Comparison of ENCODE assay signal across 21 cellular contexts in the genomic region with DNA sequence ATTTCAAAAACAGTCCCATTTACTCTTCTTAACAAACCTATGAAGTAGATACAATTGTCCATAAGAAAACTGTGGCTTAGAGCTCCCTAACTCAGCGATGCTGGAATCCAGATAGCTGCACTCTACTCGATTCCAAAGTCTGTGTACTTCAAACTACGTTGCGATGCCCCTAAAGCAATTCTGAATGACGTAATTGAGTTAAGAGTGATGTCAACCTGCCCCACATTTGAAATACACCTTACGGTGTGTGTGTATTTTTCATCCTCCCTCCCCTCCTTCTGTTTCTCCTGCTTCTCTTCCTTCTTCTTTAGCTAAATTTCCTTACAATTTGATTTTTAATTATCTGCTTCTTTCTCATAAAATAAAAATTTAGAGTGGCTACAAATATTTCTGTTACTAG. TPM values are rescaled to one million over a fixed set of nuclear protein-coding genes. Genes with fewer than 3 reads are reported as not detected.
DNase-seq lines count a peak whose midpoint lies in the region; ATAC-seq lines count a peak whose summit lies in the region.
"Had no signal": no experiment of that assay in that cellular context is flagged by ENCODE, and none has a peak within 500 bp of the region (broad histone marks: within the 10 kb centered on the region; RNA-seq: fewer than 3 reads in every experiment).

No MANE protein-coding gene starts in this region.

- POLR2A ChIA-PET in activated CD4-positive, alpha-beta T cell treated with anti-CD3 and anti-CD28 coated beads, Interleukin-2, amount 10 ng/mL, durations not matched to agents 7 days and 5 days (lab: Charles Lee), result no interaction called here

- no peaks in the 10 kb centered on the region for H3K27me3 Mint-ChIP-seq in activated CD4-positive, alpha-beta T cell treated with anti-CD3 and anti-CD28 coated beads, Interleukin-2, amount 10 ng/mL, durations not matched to agents 7 days and 5 days
- H3K27me3 Mint-ChIP-seq in activated CD4-positive, alpha-beta T cell treated with anti-CD3 and anti-CD28 coated beads, Interleukin-2, amount 10 ng/mL, durations not matched to agents 24 days and 14 days, result no peaks in the 10 kb centered on the region
- H3K27me3 Mint-ChIP-seq in stimulated activated naive CD8-positive, alpha-beta T cell treated with anti-CD3 and anti-CD28 coated beads, Interleukin-15, Interleukin-2, amounts not matched to agents 100 ng/mL and 50 ng/mL, for 24 hours, result no peaks in the 10 kb centered on the region
- H3K27me3 Mint-ChIP-seq in activated naive CD8-positive, alpha-beta T cell treated with anti-CD3 and anti-CD28 coated beads for 36 hours, result no peaks in the 10 kb centered on the region
- no peaks in the 10 kb centered on the region for H3K27me3 Mint-ChIP-seq in stimulated activated naive CD8-positive, alpha-beta T cell treated with anti-CD3 and anti-CD28 coated beads, Interleukin-15, amount 100 ng/mL, for 72 hours

- in situ Hi-C loops in KBM-7 (cut with MboI; ENCODE audit: low pct_unique_long_range_greater_than_20kb, low sequenced_read_pairs), result no loop called here

- intact Hi-C loops in activated CD4-positive, alpha-beta T cell treated with anti-CD3 and anti-CD28 coated beads, Interleukin-2, amount 10 ng/mL, durations not matched to agents 24 days and 14 days (cut with micrococcal nuclease), result no loop called here

- CTCF ChIA-PET in activated CD4-positive, alpha-beta T cell treated with anti-CD3 and anti-CD28 coated beads, Interleukin-2, amount 10 ng/mL, durations not matched to agents 7 days and 5 days (lab: Charles Lee), result interaction anchor here (0.6 to 1.5 kb wide), 5 partner anchors 10 to 103 kb away, joined by 3 to 4 read pairs (median 3); partner anchors contain the start of gene RAP1B

- ATAC-seq in stimulated activated naive CD8-positive, alpha-beta T cell treated with anti-CD3 and anti-CD28 coated beads, Interleukin-15, Interleukin-2, amounts not matched to agents 100 U/mL and 50 U/mL, for 24 hours, result no peak
- no peak for ATAC-seq in stimulated activated naive CD8-positive, alpha-beta T cell treated with anti-CD3 and anti-CD28 coated beads, Interleukin-15, amount 100 ng/mL, for 72 hours

- H3K9me3 Mint-ChIP-seq in activated CD4-positive, alpha-beta T cell treated with anti-CD3 and anti-CD28 coated beads, Interleukin-2, amount 10 ng/mL, durations not matched to agents 7 days and 5 days, result no peaks in the 10 kb centered on the region
- H3K9me3 Mint-ChIP-seq in activated CD4-positive, alpha-beta T cell treated with anti-CD3 and anti-CD28 coated beads, Interleukin-2, amount 10 ng/mL, durations not matched to agents 24 days and 14 days, result no peaks in the 10 kb centered on the region
- H3K9me3 Mint-ChIP-seq in stimulated activated naive CD8-positive, alpha-beta T cell treated with anti-CD3 and anti-CD28 coated beads, Interleukin-15, Interleukin-2, amounts not matched to agents 100 ng/mL and 50 ng/mL, for 24 hours, result no peaks in the 10 kb centered on the region
- no peaks in the 10 kb centered on the region for H3K9me3 Mint-ChIP-seq in activated naive CD8-positive, alpha-beta T cell treated with anti-CD3 and anti-CD28 coated beads for 36 hours
- no peaks in the 10 kb centered on the region for H3K9me3 Mint-ChIP-seq in stimulated activated naive CD8-positive, alpha-beta T cell treated with anti-CD3 and anti-CD28 coated beads, Interleukin-15, amount 100 ng/mL, for 72 hours

- no peaks in the 10 kb centered on the region for H3K36me3 Mint-ChIP-seq in activated CD4-positive, alpha-beta T cell treated with anti-CD3 and anti-CD28 coated beads, Interleukin-2, amount 10 ng/mL, durations not matched to agents 7 days and 5 days (ENCODE audit: low read depth)
- no peaks in the 10 kb centered on the region for H3K36me3 Mint-ChIP-seq in activated CD4-positive, alpha-beta T cell treated with anti-CD3 and anti-CD28 coated beads, Interleukin-2, amount 10 ng/mL, durations not matched to agents 24 days and 14 days (ENCODE audit: low read depth)
- H3K36me3 Mint-ChIP-seq in stimulated activated naive CD8-positive, alpha-beta T cell treated with anti-CD3 and anti-CD28 coated beads, Interleukin-15, Interleukin-2, amounts not matched to agents 100 ng/mL and 50 ng/mL, for 24 hours (ENCODE audit: low read depth), result no peaks in the 10 kb centered on the region
- H3K36me3 Mint-ChIP-seq in activated naive CD8-positive, alpha-beta T cell treated with anti-CD3 and anti-CD28 coated beads for 36 hours, result no peaks in the 10 kb centered on the region

- H3K27ac Mint-ChIP-seq in activated CD4-positive, alpha-beta T cell treated with anti-CD3 and anti-CD28 coated beads, Interleukin-2, amount 10 ng/mL, durations not matched to agents 7 days and 5 days, result peak overlapping the region; percentile 87
- H3K27ac Mint-ChIP-seq in activated CD4-positive, alpha-beta T cell treated with anti-CD3 and anti-CD28 coated beads, Interleukin-2, amount 10 ng/mL, durations not matched to agents 24 days and 14 days, result no peak overlapping the region
- peak overlapping the region; percentile 28 for H3K27ac Mint-ChIP-seq in stimulated activated naive CD8-positive, alpha-beta T cell treated with anti-CD3 and anti-CD28 coated beads, Interleukin-15, Interleukin-2, amounts not matched to agents 100 ng/mL and 50 ng/mL, for 24 hours
- H3K27ac Mint-ChIP-seq in activated naive CD8-positive, alpha-beta T cell treated with anti-CD3 and anti-CD28 coated beads for 36 hours, result peak overlapping the region; percentile 80
- H3K27ac Mint-ChIP-seq in stimulated activated naive CD8-positive, alpha-beta T cell treated with anti-CD3 and anti-CD28 coated beads, Interleukin-15, amount 100 ng/mL, for 72 hours, result peak overlapping the region; percentile 85 to 91

- peaks cover 30% of the 10 kb centered on the region for H3K4me1 Mint-ChIP-seq in activated CD4-positive, alpha-beta T cell treated with anti-CD3 and anti-CD28 coated beads, Interleukin-2, amount 10 ng/mL, durations not matched to agents 7 days and 5 days
- H3K4me1 Mint-ChIP-seq in activated CD4-positive, alpha-beta T cell treated with anti-CD3 and anti-CD28 coated beads, Interleukin-2, amount 10 ng/mL, durations not matched to agents 24 days and 14 days, result peaks cover 19% of the 10 kb centered on the region
- H3K4me1 Mint-ChIP-seq in stimulated activated naive CD8-positive, alpha-beta T cell treated with anti-CD3 and anti-CD28 coated beads, Interleukin-15, Interleukin-2, amounts not matched to agents 100 ng/mL and 50 ng/mL, for 24 hours (ENCODE audit: low read depth), result peaks cover 26% of the 10 kb centered on the region
- H3K4me1 Mint-ChIP-seq in activated naive CD8-positive, alpha-beta T cell treated with anti-CD3 and anti-CD28 coated beads for 36 hours, result peaks cover 44% of the 10 kb centered on the region
- H3K4me1 Mint-ChIP-seq in stimulated activated naive CD8-positive, alpha-beta T cell treated with anti-CD3 and anti-CD28 coated beads, Interleukin-15, amount 100 ng/mL, for 72 hours, result peaks cover 38% of the 10 kb centered on the region

- DNase-seq in activated CD4-positive, alpha-beta T cell treated with anti-CD3 and anti-CD28 coated beads, Interleukin-2, amount 10 ng/mL, durations not matched to agents 7 days and 5 days, result no peak
- no peak for DNase-seq in activated CD4-positive, alpha-beta T cell treated with anti-CD3 and anti-CD28 coated beads, Interleukin-2, amount 10 ng/mL, durations not matched to agents 24 days and 14 days
- DNase-seq in stimulated activated naive CD8-positive, alpha-beta T cell treated with anti-CD3 and anti-CD28 coated beads, Interleukin-15, Interleukin-2, amounts not matched to agents 100 U/mL and 50 U/mL, for 24 hours, result no peak
- DNase-seq in activated naive CD8-positive, alpha-beta T cell treated with anti-CD3 and anti-CD28 coated beads for 36 hours, result no peak
- DNase-seq in stimulated activated naive CD8-positive, alpha-beta T cell treated with anti-CD3 and anti-CD28 coated beads, Interleukin-15, amount 100 ng/mL, for 72 hours, result no peak
- DNase-seq in KBM-7 (no peak), occipital lobe (lab: John Stamatoyannopoulos, UW) (no peak)
- DNase-seq: AML-193; C1 segment of cervical spinal cord; DMS53; GF-D8; KG1; NCI-H1105; NCI-H146; NCI-H2029; NCI-H226; NCI-H510A treated with DMSO at 0.1 percent for 48 hours; NCI-H748 treated with DMSO at 0.1 percent for 48 hours; NK-92 treated with Interleukin-12 subunit alpha and Interleukin-12 subunit beta, amount 100 ng/mL, for 24 hours; SIG-M5 had no signal

- H3K4me3 Mint-ChIP-seq in activated CD4-positive, alpha-beta T cell treated with anti-CD3 and anti-CD28 coated beads, Interleukin-2, amount 10 ng/mL, durations not matched to agents 7 days and 5 days, result no peak overlapping the region
- no peak overlapping the region for H3K4me3 Mint-ChIP-seq in activated CD4-positive, alpha-beta T cell treated with anti-CD3 and anti-CD28 coated beads, Interleukin-2, amount 10 ng/mL, durations not matched to agents 24 days and 14 days
- peak overlapping the region; percentile 30 for H3K4me3 Mint-ChIP-seq in stimulated activated naive CD8-positive, alpha-beta T cell treated with anti-CD3 and anti-CD28 coated beads, Interleukin-15, Interleukin-2, amounts not matched to agents 100 ng/mL and 50 ng/mL, for 24 hours
- no peak overlapping the region for H3K4me3 Mint-ChIP-seq in activated naive CD8-positive, alpha-beta T cell treated with anti-CD3 and anti-CD28 coated beads for 36 hours
- H3K4me3 Mint-ChIP-seq in stimulated activated naive CD8-positive, alpha-beta T cell treated with anti-CD3 and anti-CD28 coated beads, Interleukin-15, amount 100 ng/mL, for 72 hours, result peak overlapping the region; percentile 63 to 72

RNA-seq across cellular contexts. Expression of gene RAP1B, which starts 31.9 kb away (rescaled TPM):
- total RNA-seq in activated CD4-positive, alpha-beta T cell treated with anti-CD3 and anti-CD28 coated beads, Interleukin-2, amount 10 ng/mL, durations not matched to agents 7 days and 5 days, result 100 to 1,000 TPM; 223 to 284 TPM
- total RNA-seq in activated CD4-positive, alpha-beta T cell treated with anti-CD3 and anti-CD28 coated beads, Interleukin-2, amount 10 ng/mL, durations not matched to agents 24 days and 14 days, result 207 and 209 TPM in 2 replicates
- total RNA-seq in activated naive CD8-positive, alpha-beta T cell treated with anti-CD3 and anti-CD28 coated beads for 36 hours, result 100 to 1,000 TPM; 239 to 245 TPM
- 110 TPM for total RNA-seq in occipital lobe

Comparison
In these comparisons a context has a peak if more than half of its experiments do, and no peak if none do; other contexts are left out.
1. H3K4me3 Mint-ChIP-seq: peak in stimulated activated naive CD8-positive, alpha-beta T cell treated with anti-CD3 and anti-CD28 coated beads, Interleukin-15, Interleukin-2, amounts not matched to agents 100 ng/mL and 50 ng/mL, for 24 hours (single experiment) and stimulated activated naive CD8-positive, alpha-beta T cell treated with anti-CD3 and anti-CD28 coated beads, Interleukin-15, amount 100 ng/mL, for 72 hours (2 of 2); none in activated CD4-positive, alpha-beta T cell treated with anti-CD3 and anti-CD28 coated beads, Interleukin-2, amount 10 ng/mL, durations not matched to agents 7 days and 5 days (single experiment), activated CD4-positive, alpha-beta T cell treated with anti-CD3 and anti-CD28 coated beads, Interleukin-2, amount 10 ng/mL, durations not matched to agents 24 days and 14 days (single experiment) and activated naive CD8-positive, alpha-beta T cell treated with anti-CD3 and anti-CD28 coated beads for 36 hours (single experiment).